10 cellular contexts compared by ENCODE assay signal in the genomic region with DNA sequence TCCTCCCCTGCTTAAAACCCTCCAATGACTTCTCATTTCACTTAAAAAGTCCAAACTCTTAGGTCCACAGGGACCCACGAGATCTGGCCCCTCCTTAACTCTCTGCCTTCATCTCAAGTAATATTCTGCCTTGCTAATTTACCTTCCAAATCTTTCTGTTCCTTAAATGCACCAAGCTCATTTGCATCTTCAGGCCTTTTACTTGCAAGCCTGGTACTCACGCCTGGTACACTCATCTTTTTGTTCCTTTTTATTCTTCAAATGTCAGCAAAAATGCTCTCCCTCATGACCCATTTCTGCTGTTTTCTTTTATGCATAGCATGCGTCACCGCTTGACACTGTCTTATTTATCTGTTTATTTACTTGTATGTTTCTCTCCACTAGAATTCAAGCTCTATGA. TPM values are rescaled to one million over a fixed set of nuclear protein-coding genes. Genes with fewer than 3 reads are reported as not detected.
DNase-seq lines count a peak whose midpoint lies in the region; ATAC-seq and TF ChIP-seq lines count a peak whose summit lies in the region.
"Had no signal": no experiment of that assay in that cellular context is flagged by ENCODE, and none has a peak within 500 bp of the region (broad histone marks: within the 10 kb centered on the region; RNA-seq: fewer than 3 reads in every experiment).

No MANE protein-coding gene starts in this region.

- ATAC-seq in GM18873 (IDR thresholded peaks at IDR 0.05; ENCODE audit: low FRiP score, unreplicated experiment): peak; percentile 37
- ATAC-seq in left lung: peak; percentile 53

- H3K27me3 ChIP-seq in BLaER1 (no peaks in the 10 kb centered on the region), left lung (no peaks in the 10 kb centered on the region), esophagus squamous epithelium (no peaks in the 10 kb centered on the region)

- 66 to 75% methylated on average over 4 of the region's 4 CpGs for WGBS in esophagus squamous epithelium, 2 donors

- H3K4me2 ChIP-seq in BLaER1 (peak overlapping the region; percentile 81), OCI-LY7 (ENCODE audit: low read length) (peak overlapping the region; percentile 81)

- DNase-seq in OCI-LY7 (ENCODE audit: low spot score) (peak; percentile 43), left lung (no peak), middle frontal gyrus (ENCODE audit: extremely low spot score, low spot score) (no peak), putamen (ENCODE audit: low spot score) (no peak), GOT3 (lab: John Stamatoyannopoulos, UW) (no peak), esophagus squamous epithelium (lab: John Stamatoyannopoulos, UW) (no peak)
- DNase-seq: NCI-H1105 had no signal

- H3K4me3 ChIP-seq in BLaER1: peak overlapping the region; percentile 51
- H3K4me3 ChIP-seq in OCI-LY7 (ENCODE audit: low read depth, low read length, poor library complexity, severe bottlenecking): peak overlapping the region; percentile 36
- H3K4me3 ChIP-seq in left lung: no peak overlapping the region
- H3K4me3 ChIP-seq in esophagus squamous epithelium: no peak overlapping the region
- H3K4me3 ChIP-seq: prostate gland had no signal

- H3K4me1 ChIP-seq in BLaER1 (peaks cover 37% of the 10 kb centered on the region), OCI-LY7 (ENCODE audit: insufficient read depth, low read length, poor library complexity, severe bottlenecking) (peaks cover 60% of the 10 kb centered on the region), left lung (peaks cover 0 to 50% of the 10 kb centered on the region in 2 donors), esophagus squamous epithelium (peaks cover 0 to 50% (median 4%) of the 10 kb centered on the region in 3 donors)
- H3K4me1 ChIP-seq: prostate gland had no signal

- TF ChIP-seq CTCF in OCI-LY7 (conservative IDR thresholded peaks at IDR 0.05; ENCODE audit: low read length) (no peak), left lung (IDR thresholded peaks at IDR 0.05) (no peak), esophagus squamous epithelium (IDR thresholded peaks at IDR 0.05) (no peak)

- H3K9me3 ChIP-seq in BLaER1: peaks cover 22% of the 10 kb centered on the region
- peaks cover 11% of the 10 kb centered on the region; the same call in 1 of the 2 replicates for H3K9me3 ChIP-seq in OCI-LY7 (ENCODE audit: low read length)
- no peaks in the 10 kb centered on the region for H3K9me3 ChIP-seq in left lung
- no peaks in the 10 kb centered on the region for H3K9me3 ChIP-seq in esophagus squamous epithelium
- H3K9me3 ChIP-seq: prostate gland had no signal

- peaks cover 40% of the 10 kb centered on the region for H3K79me2 ChIP-seq in OCI-LY7 (ENCODE audit: insufficient read depth, low read depth, low read length)

- H3K27ac ChIP-seq in BLaER1 (peak overlapping the region; percentile 96), OCI-LY7 (ENCODE audit: low read depth, low read length, poor library complexity, severe bottlenecking) (peak overlapping the region; percentile 94), left lung (peak overlapping the region; percentile 49 to 88), esophagus squamous epithelium (peak overlapping the region in 2 of 4 donors; percentile 72 to 81)
- H3K27ac ChIP-seq: prostate gland had no signal

- H3K9me2 ChIP-seq in OCI-LY7 (ENCODE audit: insufficient read depth, low read length): no peaks in the 10 kb centered on the region

- H2AFZ ChIP-seq in OCI-LY7 (ENCODE audit: low read length): peak overlapping the region; percentile 50; the same call in 1 of the 2 replicates

- no peak overlapping the region for H3K9ac ChIP-seq in BLaER1

- POLR2A ChIA-PET in OCI-LY7 (lab: Charles Lee): interaction anchor here (1.6 to 10.2 kb wide), 5 partner anchors 11 to 45 kb away, joined by 4 to 185 read pairs (median 21); no protein-coding TSS in a partner anchor

- CTCF ChIA-PET in OCI-LY7 (lab: Charles Lee; ENCODE audit: unreplicated experiment): no interaction called here

- no peaks in the 10 kb centered on the region for H4K20me1 ChIP-seq in BLaER1
- H4K20me1 ChIP-seq in OCI-LY7 (ENCODE audit: insufficient read depth, low read length): no peaks in the 10 kb centered on the region

- H3K36me3 ChIP-seq in BLaER1 (peaks cover 5% of the 10 kb centered on the region), OCI-LY7 (ENCODE audit: insufficient read depth, low read length) (peaks cover 12% of the 10 kb centered on the region; the same call in 1 of the 2 replicates), left lung (no peaks in the 10 kb centered on the region), esophagus squamous epithelium (no peaks in the 10 kb centered on the region)
- H3K36me3 ChIP-seq: prostate gland had no signal

- intact Hi-C loops in OCI-LY7 (cut with micrococcal nuclease; ENCODE audit: unreplicated experiment): no loop called here
- intact Hi-C loops in left lung (cut with DNase I): loop anchor here in 1 of 2 donors (10.0 kb wide), 2 partner anchors 84 to 136 kb away; no protein-coding TSS in a partner anchor
- intact Hi-C loops in esophagus squamous epithelium (cut with DNase I): loop anchor here (10.0 kb wide), 1 partner anchor 84 kb away; no protein-coding TSS in a partner anchor

- no TSS peak for BruUV-seq in OCI-LY7 (replicated peaks; lab: Mats Ljungman, UMichigan)

- TF ChIP-seq POLR2A in esophagus squamous epithelium (IDR thresholded peaks at IDR 0.05): peak in 1 of 4 donors; percentile 45

RNA-seq across cellular contexts. Expression of a gene that starts 2.7 kb away (rescaled TPM):
- total RNA-seq in OCI-LY7 (2014; rRNA removed; shearing (Covaris generic)): 22.7 and 27.1 TPM in 2 replicates
- total RNA-seq in OCI-LY7 (2022): 183 and 192 TPM in 2 replicates
- total RNA-seq in left lung: 100 to 1,000 TPM in 1 of 2 donors, 10 to 100 TPM in 1; 47.5 to 117 TPM
- total RNA-seq in esophagus squamous epithelium: 10 to 100 TPM in 1 of 4 donors, 1 to 10 TPM in 3; 2.2 to 17.5 (median 6.0) TPM

Comparison
In these comparisons a context has a peak if more than half of its experiments do, and no peak if none do; other contexts are left out.
1. H3K4me3 ChIP-seq: peak in BLaER1 (single experiment) and OCI-LY7 (single experiment); none in left lung (0 of 2) and esophagus squamous epithelium (0 of 4).